Comparison of ENCODE assay signal across 1 cellular context in genomic region chr19:14411161-14411560, GRCh38.
TF ChIP-seq lines count a peak whose summit lies in the region.

No MANE protein-coding gene starts in this region.

TF ChIP-seq in K562, 482 proteins besides CTCF, POLR2A, EP300 and RAD21:
- TF ChIP-seq KLF16 (IDR thresholded peaks at IDR 0.05) (no peak), FOXP1 (CRISPR knock-in tag; IDR thresholded peaks at IDR 0.05) (no peak), ZFP36 (IDR thresholded peaks at IDR 0.05; ENCODE audit: low read depth, low read length, partially characterized antibody) (no peak), RBFOX2 (IDR thresholded peaks at IDR 0.05; ENCODE audit: low read depth, low read length) (peak; percentile 16), KDM2B (CRISPR knock-in tag; IDR thresholded peaks at IDR 0.05) (no peak), KDM5B (IDR thresholded peaks at IDR 0.05; ENCODE audit: insufficient replicate concordance, low read depth, low read length) (no peak), ZNF408 (CRISPR knock-in tag; IDR thresholded peaks at IDR 0.05; ENCODE audit: low read depth) (no peak)
- TF ChIP-seq, protein P1, sequence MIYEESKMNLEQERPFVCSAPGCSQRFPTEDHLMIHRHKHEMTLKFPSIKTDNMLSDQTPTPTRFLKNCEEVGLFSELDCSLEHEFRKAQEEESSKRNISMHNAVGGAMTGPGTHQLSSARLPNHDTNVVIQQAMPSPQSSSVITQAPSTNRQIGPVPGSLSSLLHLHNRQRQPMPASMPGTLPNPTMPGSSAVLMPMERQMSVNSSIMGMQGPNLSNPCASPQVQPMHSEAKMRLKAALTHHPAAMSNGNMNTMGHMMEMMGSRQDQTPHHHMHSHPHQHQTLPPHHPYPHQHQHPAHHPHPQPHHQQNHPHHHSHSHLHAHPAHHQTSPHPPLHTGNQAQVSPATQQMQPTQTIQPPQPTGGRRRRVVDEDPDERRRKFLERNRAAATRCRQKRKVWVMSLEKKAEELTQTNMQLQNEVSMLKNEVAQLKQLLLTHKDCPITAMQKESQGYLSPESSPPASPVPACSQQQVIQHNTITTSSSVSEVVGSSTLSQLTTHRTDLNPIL (CRISPR knock-in tag; IDR thresholded peaks at IDR 0.05): no peak
